8 cellular contexts compared by ENCODE assay signal in the genomic region with DNA sequence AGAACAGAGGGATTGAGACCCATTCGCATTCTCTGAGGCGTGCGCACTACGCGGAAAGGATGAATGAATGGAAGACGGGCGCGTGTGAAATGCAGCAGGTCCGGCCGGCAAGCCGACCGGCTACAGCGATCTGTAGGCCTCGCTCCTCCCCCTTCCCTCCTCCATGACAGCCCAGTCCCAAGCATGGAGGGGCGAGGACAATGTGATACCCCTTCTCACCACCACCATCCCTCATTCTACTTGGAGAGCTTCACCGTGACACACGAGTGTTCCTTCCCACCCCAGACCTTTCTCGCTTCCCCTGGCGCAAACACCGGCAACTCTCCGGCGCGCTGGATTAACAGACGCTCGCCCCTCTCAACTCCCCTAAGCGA. TPM values are rescaled to one million over a fixed set of nuclear protein-coding genes. Genes with fewer than 3 reads are reported as not detected.
A peak's percentile ranks its signal among the peaks of the same experiment; 100 is the strongest.
DNase-seq lines count a peak whose midpoint lies in the region; ATAC-seq, FAIRE-seq and TF ChIP-seq lines count a peak whose summit lies in the region.

No MANE protein-coding gene starts in this region.

- DNase-seq in A172 (ENCODE audit: low spot score) (peak; percentile 68), GM18507 (ENCODE audit: extremely low spot score, insufficient read length, low read depth) (no peak), NCI-H2196 treated with DMSO at 0.1 percent for 48 hours (lab: John Stamatoyannopoulos, UW; ENCODE audit: unreplicated experiment) (peak; percentile 4), chondrocyte (ENCODE audit: low spot score) (no peak), kidney tubule cell (ENCODE audit: low spot score) (peak; percentile 84)
- peak; percentile 77 for DNase-seq in stimulated activated CD4-positive, alpha-beta T cell treated with anti-CD3 and anti-CD28 coated beads, Interleukin-1b, Interleukin-23, amount 100 ng/mL, for 48 hours

- peak; percentile 84 for FAIRE-seq in GM18507 (lab: Jason Lieb, UNC)

- H3K4me1 Mint-ChIP-seq in chondrocyte (ENCODE audit: low read depth) = peaks cover 42% of the 10 kb centered on the region

- no peaks in the 10 kb centered on the region for H3K9me3 Mint-ChIP-seq in chondrocyte (ENCODE audit: low read depth)

- peak overlapping the region; percentile 93 for H3K4me3 Mint-ChIP-seq in chondrocyte (ENCODE audit: unreplicated experiment)

- no peaks in the 10 kb centered on the region for H3K27me3 Mint-ChIP-seq in chondrocyte (ENCODE audit: low read depth)

- H3K36me3 Mint-ChIP-seq in chondrocyte (ENCODE audit: low read depth) = peaks cover 3% of the 10 kb centered on the region

- peak overlapping the region; percentile 99 for H3K27ac Mint-ChIP-seq in chondrocyte (ENCODE audit: unreplicated experiment)

- TF ChIP-seq CTCF in chondrocyte (IDR thresholded peaks at IDR 0.05) = no peak

- ATAC-seq in HG02970 (IDR thresholded peaks at IDR 0.05; ENCODE audit: low FRiP score, unreplicated experiment) = peak; percentile 27
- ATAC-seq in activated CD4-positive, CD25-positive, alpha-beta regulatory T cell treated with anti-CD3 and anti-CD28 coated beads, Interleukin-2, amount 50 U/mL, for 24 hours = peak; percentile 34 to 37

RNA-seq across cellular contexts. Expression of gene EIF4E, which starts 0.8 kb away (rescaled TPM):
- 217 and 338 TPM in 2 replicates for total RNA-seq in A172 (2014; rRNA removed; shearing (Covaris generic))
- total RNA-seq in chondrocyte = 66.1 to 79.6 TPM (median 68.8 TPM) in 3 replicates

Comparison
In these comparisons a context has a peak if more than half of its experiments do, and no peak if none do; other contexts are left out.
1. DNase-seq: peak in A172 (single experiment), NCI-H2196 treated with DMSO at 0.1 percent for 48 hours (single experiment), kidney tubule cell (single experiment) and stimulated activated CD4-positive, alpha-beta T cell treated with anti-CD3 and anti-CD28 coated beads, Interleukin-1b, Interleukin-23, amount 100 ng/mL, for 48 hours (single experiment); none in GM18507 (single experiment) and chondrocyte (single experiment).